ENCODE assay signal across 19 cellular contexts in genomic region chr20:51129201-51129671, GRCh38.
DNase-seq lines count a peak whose midpoint lies in the region; ATAC-seq and TF ChIP-seq lines count a peak whose summit lies in the region.
"Had no signal": no experiment of that assay in that cellular context is flagged by ENCODE, and none has a peak within 500 bp of the region (broad histone marks: within the 10 kb centered on the region; RNA-seq: fewer than 3 reads in every experiment).

No MANE protein-coding gene starts in this region.

- H3K27ac ChIP-seq in ACC112 (ENCODE audit: low read depth, low read length) (no peak overlapping the region), mucosa of rectum (ENCODE audit: low read depth in 2 of 2, low read length in 2 of 2) (peak overlapping the region; percentile 38 to 66), right lobe of liver (no peak overlapping the region)
- H3K27ac ChIP-seq: testis had no signal

- no peak overlapping the region for H3K9ac ChIP-seq in mucosa of rectum (ENCODE audit: low read depth in 1 of 2, low read length in 2 of 2)

- H3K36me3 ChIP-seq in ACC112 (ENCODE audit: insufficient read depth, low read length) (no peaks in the 10 kb centered on the region), mucosa of rectum (ENCODE audit: control insufficient read depth in 2 of 2, insufficient read depth in 2 of 2, low read length in 2 of 2) (no peaks in the 10 kb centered on the region), right lobe of liver (no peaks in the 10 kb centered on the region)

- H3K4me3 ChIP-seq in ACC112 (ENCODE audit: low read depth, low read length) (no peak overlapping the region), mucosa of rectum (ENCODE audit: low read length in 2 of 2) (no peak overlapping the region), right lobe of liver (no peak overlapping the region)
- H3K4me3 ChIP-seq: testis had no signal

- DNase-seq in ELF-1 (ENCODE audit: low read depth, low spot score) (peak; percentile 39), amygdala (lab: John Stamatoyannopoulos, UW) (no peak), putamen (ENCODE audit: low spot score) (no peak), iPS-NIHi7 (ENCODE audit: extremely low spot score) (no peak), right lobe of liver (no peak)
- DNase-seq: activated T-cell treated with anti-CD3 and anti-CD28 coated beads, Interleukin-2, amount 50 U/mL, for 4 hours; AML-193; cerebellar nuclear complex; foreskin melanocyte; GOT3; Karpas-422; testis had no signal

- no peak overlapping the region for H3K27ac Mint-ChIP-seq in activated T-helper 17 cell treated with anti-CD3 and anti-CD28 coated beads, Interleukin-2, amount 50 U/mL, for 72 hours
- H3K27ac Mint-ChIP-seq: nephron; T-helper 1 cell treated with Interleukin-12 subunit alpha and Interleukin-12 subunit beta and Interleukin-4 antibody, amounts not matched to agents 30 μg/mL and 1 μg/mL, for 36 hours; WTC11 had no signal

- no peaks in the 10 kb centered on the region for H3K9me3 Mint-ChIP-seq in activated T-helper 17 cell treated with anti-CD3 and anti-CD28 coated beads, Interleukin-2, amount 50 U/mL, for 72 hours
- H3K9me3 Mint-ChIP-seq: activated T-cell treated with anti-CD3 and anti-CD28 coated beads, Interleukin-2, amount 50 U/mL, for 4 hours; nephron; T-helper 1 cell treated with Interleukin-12 subunit alpha and Interleukin-12 subunit beta and Interleukin-4 antibody, amounts not matched to agents 30 μg/mL and 1 μg/mL, for 36 hours had no signal

- intact Hi-C loops in right lobe of liver (cut with DNase I): no loop called here

- H3K36me3 Mint-ChIP-seq in activated T-helper 17 cell treated with anti-CD3 and anti-CD28 coated beads, Interleukin-2, amount 50 U/mL, for 72 hours (ENCODE audit: low read depth): no peaks in the 10 kb centered on the region
- H3K36me3 Mint-ChIP-seq: WTC11 had no signal

- H3K9me3 ChIP-seq in mucosa of rectum (ENCODE audit: control insufficient read depth in 2 of 2, low read length in 2 of 2) (no peaks in the 10 kb centered on the region), right lobe of liver (no peaks in the 10 kb centered on the region)
- H3K9me3 ChIP-seq: testis had no signal

- WGBS in right lobe of liver (ENCODE audit: insufficient coverage, low coverage, low lambda C conversion rate, missing lambda C conversion rate): 41% methylated on average over 3 of the region's 6 CpGs

- no peaks in the 10 kb centered on the region for H3K27me3 ChIP-seq in ACC112 (ENCODE audit: insufficient read depth, low read length)
- H3K27me3 ChIP-seq in mucosa of rectum (ENCODE audit: control insufficient read depth in 2 of 2, insufficient read depth in 2 of 2, low read length in 2 of 2): no peaks in the 10 kb centered on the region
- no peaks in the 10 kb centered on the region for H3K27me3 ChIP-seq in right lobe of liver
- H3K27me3 ChIP-seq: testis had no signal

- peak overlapping the region; percentile 76 for H2AFZ ChIP-seq in ACC112 (ENCODE audit: low read length, unreplicated experiment)

- H3K4me1 Mint-ChIP-seq in activated T-helper 17 cell treated with anti-CD3 and anti-CD28 coated beads, Interleukin-2, amount 50 U/mL, for 72 hours: peaks cover 3% of the 10 kb centered on the region
- H3K4me1 Mint-ChIP-seq: nephron had no signal

- H3K27me3 Mint-ChIP-seq in activated T-helper 17 cell treated with anti-CD3 and anti-CD28 coated beads, Interleukin-2, amount 50 U/mL, for 72 hours: peaks cover 13% of the 10 kb centered on the region

- H3K4me3 Mint-ChIP-seq in activated T-helper 17 cell treated with anti-CD3 and anti-CD28 coated beads, Interleukin-2, amount 50 U/mL, for 72 hours: peak overlapping the region; percentile 45
- H3K4me3 Mint-ChIP-seq: activated T-cell treated with anti-CD3 and anti-CD28 coated beads, Interleukin-2, amount 50 U/mL, for 4 hours; nephron; T-helper 1 cell treated with Interleukin-12 subunit alpha and Interleukin-12 subunit beta and Interleukin-4 antibody, amounts not matched to agents 30 μg/mL and 1 μg/mL, for 36 hours; WTC11 had no signal

- no peaks in the 10 kb centered on the region for H3K79me2 ChIP-seq in ACC112 (ENCODE audit: control insufficient read depth, insufficient read depth, low read length, unreplicated experiment)

- ATAC-seq in activated T-helper 17 cell treated with anti-CD3 and anti-CD28 coated beads, Interleukin-2, amount 50 U/mL, for 72 hours (replicated peaks): no peak
- no peak for ATAC-seq in right lobe of liver
- ATAC-seq: activated T-cell treated with anti-CD3 and anti-CD28 coated beads, Interleukin-2, amount 50 U/mL, for 4 hours; Right ventricle myocardium inferior; WTC11 had no signal

- H3K4me1 ChIP-seq in ACC112 (ENCODE audit: control insufficient read depth, insufficient read depth, low read length, unreplicated experiment) (peaks cover 18% of the 10 kb centered on the region), mucosa of rectum (ENCODE audit: control insufficient read depth in 2 of 2, insufficient read depth in 2 of 2, low read length in 2 of 2) (peaks cover 13 to 38% of the 10 kb centered on the region in 2 donors), right lobe of liver (no peaks in the 10 kb centered on the region)
- H3K4me1 ChIP-seq: testis had no signal

- no peak for TF ChIP-seq POLR2A in right lobe of liver (IDR thresholded peaks at IDR 0.05)

- TF ChIP-seq CTCF in right lobe of liver (IDR thresholded peaks at IDR 0.05): no peak

Comparison
In these comparisons a context has a peak if more than half of its experiments do, and no peak if none do; other contexts are left out.
1. H3K27ac ChIP-seq: peak in mucosa of rectum (2 of 2); none in ACC112 (single experiment) and right lobe of liver (0 of 3).